In genomic region chr1:231814536-231814935, GRCh38 we compare ENCODE assay signal across 29 cellular contexts.
"Had no signal": no experiment of that assay in that cellular context is flagged by ENCODE, and none has a peak within 500 bp of the region (broad histone marks: within the 10 kb centered on the region; RNA-seq: fewer than 3 reads in every experiment).

No MANE protein-coding gene starts in this region.

- H3K27ac Mint-ChIP-seq: activated CD4-positive, alpha-beta T cell treated with anti-CD3 and anti-CD28 coated beads for 36 hours; activated CD8-positive, alpha-beta T cell treated with anti-CD3 and anti-CD28 coated beads for 36 hours; activated naive CD8-positive, alpha-beta T cell treated with anti-CD3 and anti-CD28 coated beads, Interleukin-2, amount 10 ng/mL, durations not matched to agents 7 days and 5 days; activated T-cell treated with anti-CD3 and anti-CD28 coated beads, Interleukin-2, amount 50 U/mL, for 72 hours; IgD-negative memory B cell had no signal

- H3K4me3 Mint-ChIP-seq: activated CD4-positive, alpha-beta T cell treated with anti-CD3 and anti-CD28 coated beads for 36 hours; activated CD8-positive, alpha-beta T cell treated with anti-CD3 and anti-CD28 coated beads for 36 hours; activated naive CD8-positive, alpha-beta T cell treated with anti-CD3 and anti-CD28 coated beads, Interleukin-2, amount 10 ng/mL, durations not matched to agents 7 days and 5 days; activated T-cell treated with anti-CD3 and anti-CD28 coated beads, Interleukin-2, amount 50 U/mL, for 72 hours; IgD-negative memory B cell had no signal

- H3K4me2 ChIP-seq: SK-N-SH had no signal

- H3K27ac ChIP-seq: body of pancreas, RWPE1, SJCRH30, VCaP had no signal

- H3K4me1 ChIP-seq: body of pancreas had no signal

- H3K27me3 Mint-ChIP-seq: activated CD4-positive, alpha-beta T cell treated with anti-CD3 and anti-CD28 coated beads for 36 hours; activated CD8-positive, alpha-beta T cell treated with anti-CD3 and anti-CD28 coated beads for 36 hours; activated naive CD8-positive, alpha-beta T cell treated with anti-CD3 and anti-CD28 coated beads, Interleukin-2, amount 10 ng/mL, durations not matched to agents 7 days and 5 days; IgD-negative memory B cell had no signal

- H3K9me3 ChIP-seq: adrenal gland, body of pancreas, MG63, SJCRH30, SK-N-SH had no signal

- DNase-seq: activated CD4-positive, alpha-beta T cell treated with anti-CD3 and anti-CD28 coated beads for 36 hours; activated CD4-positive, alpha-beta T cell treated with anti-CD3 and anti-CD28 coated beads, Interleukin-2, amount 50 U/mL, for 1 hour; activated CD8-positive, alpha-beta memory T cell treated with anti-CD3 and anti-CD28 coated beads, Interleukin-2, amount 50 U/mL, for 4 hours; activated CD8-positive, alpha-beta T cell treated with anti-CD3 and anti-CD28 coated beads for 36 hours; activated naive CD4-positive, alpha-beta T cell treated with anti-CD3 and anti-CD28 coated beads, Interleukin-2, amount 50 U/mL, for 16 hours; activated naive CD8-positive, alpha-beta T cell treated with anti-CD3 and anti-CD28 coated beads, Interleukin-2, amount 10 ng/mL, durations not matched to agents 7 days and 5 days; activated T-cell treated with anti-CD3 and anti-CD28 coated beads, Interleukin-2, amount 50 U/mL, for 72 hours; adrenal gland; anterior cingulate cortex; body of pancreas; caudate nucleus; MG63; MV-4-11; NCI-H1105; NCI-H1436; NCI-H187; NCI-H2081; NCI-H510A treated with DMSO at 0.1 percent for 48 hours; NCI-H69; NK-92 treated with Interleukin-12 subunit alpha and Interleukin-12 subunit beta, amount 100 ng/mL, for 24 hours; OCI-M1; Right ventricle myocardium superior; SJCRH30; SK-N-SH; T-helper 1 cell had no signal

- H3K9ac ChIP-seq: SK-N-SH had no signal

- H3K9me3 Mint-ChIP-seq: activated CD8-positive, alpha-beta T cell treated with anti-CD3 and anti-CD28 coated beads for 36 hours; activated naive CD8-positive, alpha-beta T cell treated with anti-CD3 and anti-CD28 coated beads, Interleukin-2, amount 10 ng/mL, durations not matched to agents 7 days and 5 days; activated T-cell treated with anti-CD3 and anti-CD28 coated beads, Interleukin-2, amount 50 U/mL, for 72 hours had no signal

- ATAC-seq: activated CD4-positive, alpha-beta T cell treated with anti-CD3 and anti-CD28 coated beads for 36 hours; activated CD8-positive, alpha-beta T cell treated with anti-CD3 and anti-CD28 coated beads for 36 hours; activated T-cell treated with anti-CD3 and anti-CD28 coated beads, Interleukin-2, amount 50 U/mL, for 72 hours; body of pancreas; Panc1 had no signal

- H3K36me3 ChIP-seq: MG63 had no signal

- H3K27me3 ChIP-seq: adrenal gland, body of pancreas, MG63, SJCRH30 had no signal

- H3K4me3 ChIP-seq: adrenal gland, body of pancreas, MG63, SJCRH30 had no signal

- H3K4me1 Mint-ChIP-seq: activated CD4-positive, alpha-beta T cell treated with anti-CD3 and anti-CD28 coated beads for 36 hours; activated naive CD8-positive, alpha-beta T cell treated with anti-CD3 and anti-CD28 coated beads, Interleukin-2, amount 10 ng/mL, durations not matched to agents 7 days and 5 days; IgD-negative memory B cell had no signal
